Comparison of ENCODE assay signal across 2 cellular contexts in the genomic region with DNA sequence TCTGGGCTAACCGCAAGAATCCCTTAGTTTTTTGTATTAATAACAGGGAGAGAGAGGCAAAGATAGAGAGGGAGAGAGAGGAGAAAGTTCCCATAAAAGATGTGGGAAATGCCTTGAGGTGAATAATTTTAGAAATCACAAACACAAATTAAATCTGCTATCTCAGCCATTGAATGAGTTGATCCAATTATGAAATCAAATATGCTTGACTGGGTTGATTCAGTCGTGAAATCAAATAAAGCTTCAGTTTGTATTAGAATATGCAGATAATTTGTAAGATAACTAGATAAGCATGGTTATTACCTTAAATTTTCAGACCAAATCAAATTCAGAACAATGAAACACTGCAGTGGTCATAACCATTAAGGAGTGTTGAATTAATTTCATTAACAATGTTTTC.
TF ChIP-seq lines count a peak whose summit lies in the region.

No MANE protein-coding gene starts in this region.

TF ChIP-seq in GM23338, 12 proteins besides CTCF, POLR2A, EP300 and RAD21 (continues in another document):
- TF ChIP-seq, protein P1, sequence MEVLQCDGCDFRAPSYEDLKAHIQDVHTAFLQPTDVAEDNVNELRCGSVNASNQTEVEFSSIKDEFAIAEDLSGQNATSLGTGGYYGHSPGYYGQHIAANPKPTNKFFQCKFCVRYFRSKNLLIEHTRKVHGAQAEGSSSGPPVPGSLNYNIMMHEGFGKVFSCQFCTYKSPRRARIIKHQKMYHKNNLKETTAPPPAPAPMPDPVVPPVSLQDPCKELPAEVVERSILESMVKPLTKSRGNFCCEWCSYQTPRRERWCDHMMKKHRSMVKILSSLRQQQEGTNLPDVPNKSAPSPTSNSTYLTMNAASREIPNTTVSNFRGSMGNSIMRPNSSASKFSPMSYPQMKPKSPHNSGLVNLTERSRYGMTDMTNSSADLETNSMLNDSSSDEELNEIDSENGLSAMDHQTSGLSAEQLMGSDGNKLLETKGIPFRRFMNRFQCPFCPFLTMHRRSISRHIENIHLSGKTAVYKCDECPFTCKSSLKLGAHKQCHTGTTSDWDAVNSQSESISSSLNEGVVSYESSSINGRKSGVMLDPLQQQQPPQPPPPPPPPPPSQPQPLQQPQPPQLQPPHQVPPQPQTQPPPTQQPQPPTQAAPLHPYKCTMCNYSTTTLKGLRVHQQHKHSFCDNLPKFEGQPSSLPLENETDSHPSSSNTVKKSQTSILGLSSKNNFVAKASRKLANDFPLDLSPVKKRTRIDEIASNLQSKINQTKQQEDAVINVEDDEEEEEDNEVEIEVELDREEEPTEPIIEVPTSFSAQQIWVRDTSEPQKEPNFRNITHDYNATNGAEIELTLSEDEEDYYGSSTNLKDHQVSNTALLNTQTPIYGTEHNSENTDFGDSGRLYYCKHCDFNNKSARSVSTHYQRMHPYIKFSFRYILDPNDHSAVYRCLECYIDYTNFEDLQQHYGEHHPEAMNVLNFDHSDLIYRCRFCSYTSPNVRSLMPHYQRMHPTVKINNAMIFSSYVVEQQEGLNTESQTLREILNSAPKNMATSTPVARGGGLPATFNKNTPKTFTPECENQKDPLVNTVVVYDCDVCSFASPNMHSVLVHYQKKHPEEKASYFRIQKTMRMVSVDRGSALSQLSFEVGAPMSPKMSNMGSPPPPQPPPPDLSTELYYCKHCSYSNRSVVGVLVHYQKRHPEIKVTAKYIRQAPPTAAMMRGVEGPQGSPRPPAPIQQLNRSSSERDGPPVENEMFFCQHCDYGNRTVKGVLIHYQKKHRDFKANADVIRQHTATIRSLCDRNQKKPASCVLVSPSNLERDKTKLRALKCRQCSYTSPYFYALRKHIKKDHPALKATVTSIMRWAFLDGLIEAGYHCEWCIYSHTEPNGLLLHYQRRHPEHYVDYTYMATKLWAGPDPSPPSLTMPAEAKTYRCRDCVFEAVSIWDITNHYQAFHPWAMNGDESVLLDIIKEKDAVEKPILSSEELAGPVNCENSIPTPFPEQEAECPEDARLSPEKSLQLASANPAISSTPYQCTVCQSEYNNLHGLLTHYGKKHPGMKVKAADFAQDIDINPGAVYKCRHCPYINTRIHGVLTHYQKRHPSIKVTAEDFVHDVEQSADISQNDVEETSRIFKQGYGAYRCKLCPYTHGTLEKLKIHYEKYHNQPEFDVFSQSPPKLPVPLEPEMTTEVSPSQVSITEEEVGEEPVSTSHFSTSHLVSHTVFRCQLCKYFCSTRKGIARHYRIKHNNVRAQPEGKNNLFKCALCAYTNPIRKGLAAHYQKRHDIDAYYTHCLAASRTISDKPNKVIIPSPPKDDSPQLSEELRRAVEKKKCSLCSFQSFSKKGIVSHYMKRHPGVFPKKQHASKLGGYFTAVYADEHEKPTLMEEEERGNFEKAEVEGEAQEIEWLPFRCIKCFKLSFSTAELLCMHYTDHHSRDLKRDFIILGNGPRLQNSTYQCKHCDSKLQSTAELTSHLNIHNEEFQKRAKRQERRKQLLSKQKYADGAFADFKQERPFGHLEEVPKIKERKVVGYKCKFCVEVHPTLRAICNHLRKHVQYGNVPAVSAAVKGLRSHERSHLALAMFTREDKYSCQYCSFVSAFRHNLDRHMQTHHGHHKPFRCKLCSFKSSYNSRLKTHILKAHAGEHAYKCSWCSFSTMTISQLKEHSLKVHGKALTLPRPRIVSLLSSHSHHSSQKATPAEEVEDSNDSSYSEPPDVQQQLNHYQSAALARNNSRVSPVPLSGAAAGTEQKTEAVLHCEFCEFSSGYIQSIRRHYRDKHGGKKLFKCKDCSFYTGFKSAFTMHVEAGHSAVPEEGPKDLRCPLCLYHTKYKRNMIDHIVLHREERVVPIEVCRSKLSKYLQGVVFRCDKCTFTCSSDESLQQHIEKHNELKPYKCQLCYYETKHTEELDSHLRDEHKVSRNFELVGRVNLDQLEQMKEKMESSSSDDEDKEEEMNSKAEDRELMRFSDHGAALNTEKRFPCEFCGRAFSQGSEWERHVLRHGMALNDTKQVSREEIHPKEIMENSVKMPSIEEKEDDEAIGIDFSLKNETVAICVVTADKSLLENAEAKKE (CRISPR knock-in tag; IDR thresholded peaks at IDR 0.05) = no peak
- TF ChIP-seq JUNB (IDR thresholded peaks at IDR 0.05; ENCODE audit: unreplicated experiment) (no peak), EZH2phosphoT487 (IDR thresholded peaks at IDR 0.05; ENCODE audit: unreplicated experiment) (no peak), STAT1 (IDR thresholded peaks at IDR 0.05; ENCODE audit: unreplicated experiment) (no peak), EZH2 (IDR thresholded peaks at IDR 0.05; ENCODE audit: low read depth, unreplicated experiment) (no peak), CREB1 (CRISPR knock-in tag; IDR thresholded peaks at IDR 0.05; ENCODE audit: low read depth) (no peak), ZNF331 (CRISPR knock-in tag; IDR thresholded peaks at IDR 0.05; ENCODE audit: low read depth) (no peak), POLR2AphosphoS5 (IDR thresholded peaks at IDR 0.05; ENCODE audit: low read depth) (no peak)
- TF ChIP-seq, protein P2, sequence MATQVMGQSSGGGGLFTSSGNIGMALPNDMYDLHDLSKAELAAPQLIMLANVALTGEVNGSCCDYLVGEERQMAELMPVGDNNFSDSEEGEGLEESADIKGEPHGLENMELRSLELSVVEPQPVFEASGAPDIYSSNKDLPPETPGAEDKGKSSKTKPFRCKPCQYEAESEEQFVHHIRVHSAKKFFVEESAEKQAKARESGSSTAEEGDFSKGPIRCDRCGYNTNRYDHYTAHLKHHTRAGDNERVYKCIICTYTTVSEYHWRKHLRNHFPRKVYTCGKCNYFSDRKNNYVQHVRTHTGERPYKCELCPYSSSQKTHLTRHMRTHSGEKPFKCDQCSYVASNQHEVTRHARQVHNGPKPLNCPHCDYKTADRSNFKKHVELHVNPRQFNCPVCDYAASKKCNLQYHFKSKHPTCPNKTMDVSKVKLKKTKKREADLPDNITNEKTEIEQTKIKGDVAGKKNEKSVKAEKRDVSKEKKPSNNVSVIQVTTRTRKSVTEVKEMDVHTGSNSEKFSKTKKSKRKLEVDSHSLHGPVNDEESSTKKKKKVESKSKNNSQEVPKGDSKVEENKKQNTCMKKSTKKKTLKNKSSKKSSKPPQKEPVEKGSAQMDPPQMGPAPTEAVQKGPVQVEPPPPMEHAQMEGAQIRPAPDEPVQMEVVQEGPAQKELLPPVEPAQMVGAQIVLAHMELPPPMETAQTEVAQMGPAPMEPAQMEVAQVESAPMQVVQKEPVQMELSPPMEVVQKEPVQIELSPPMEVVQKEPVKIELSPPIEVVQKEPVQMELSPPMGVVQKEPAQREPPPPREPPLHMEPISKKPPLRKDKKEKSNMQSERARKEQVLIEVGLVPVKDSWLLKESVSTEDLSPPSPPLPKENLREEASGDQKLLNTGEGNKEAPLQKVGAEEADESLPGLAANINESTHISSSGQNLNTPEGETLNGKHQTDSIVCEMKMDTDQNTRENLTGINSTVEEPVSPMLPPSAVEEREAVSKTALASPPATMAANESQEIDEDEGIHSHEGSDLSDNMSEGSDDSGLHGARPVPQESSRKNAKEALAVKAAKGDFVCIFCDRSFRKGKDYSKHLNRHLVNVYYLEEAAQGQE (IDR thresholded peaks at IDR 0.05; ENCODE audit: unreplicated experiment) = no peak
- TF ChIP-seq, protein P3, sequence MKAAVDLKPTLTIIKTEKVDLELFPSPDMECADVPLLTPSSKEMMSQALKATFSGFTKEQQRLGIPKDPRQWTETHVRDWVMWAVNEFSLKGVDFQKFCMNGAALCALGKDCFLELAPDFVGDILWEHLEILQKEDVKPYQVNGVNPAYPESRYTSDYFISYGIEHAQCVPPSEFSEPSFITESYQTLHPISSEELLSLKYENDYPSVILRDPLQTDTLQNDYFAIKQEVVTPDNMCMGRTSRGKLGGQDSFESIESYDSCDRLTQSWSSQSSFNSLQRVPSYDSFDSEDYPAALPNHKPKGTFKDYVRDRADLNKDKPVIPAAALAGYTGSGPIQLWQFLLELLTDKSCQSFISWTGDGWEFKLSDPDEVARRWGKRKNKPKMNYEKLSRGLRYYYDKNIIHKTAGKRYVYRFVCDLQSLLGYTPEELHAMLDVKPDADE (IDR thresholded peaks at IDR 0.05) = no peak

TF ChIP-seq in SK-N-SH, 30 proteins besides CTCF, POLR2A, EP300 and RAD21 (continued from another document):
- TF ChIP-seq, protein P2 (IDR thresholded peaks at IDR 0.05; ENCODE audit: low read depth, low read length) = no peak
- TF ChIP-seq, protein P4, sequence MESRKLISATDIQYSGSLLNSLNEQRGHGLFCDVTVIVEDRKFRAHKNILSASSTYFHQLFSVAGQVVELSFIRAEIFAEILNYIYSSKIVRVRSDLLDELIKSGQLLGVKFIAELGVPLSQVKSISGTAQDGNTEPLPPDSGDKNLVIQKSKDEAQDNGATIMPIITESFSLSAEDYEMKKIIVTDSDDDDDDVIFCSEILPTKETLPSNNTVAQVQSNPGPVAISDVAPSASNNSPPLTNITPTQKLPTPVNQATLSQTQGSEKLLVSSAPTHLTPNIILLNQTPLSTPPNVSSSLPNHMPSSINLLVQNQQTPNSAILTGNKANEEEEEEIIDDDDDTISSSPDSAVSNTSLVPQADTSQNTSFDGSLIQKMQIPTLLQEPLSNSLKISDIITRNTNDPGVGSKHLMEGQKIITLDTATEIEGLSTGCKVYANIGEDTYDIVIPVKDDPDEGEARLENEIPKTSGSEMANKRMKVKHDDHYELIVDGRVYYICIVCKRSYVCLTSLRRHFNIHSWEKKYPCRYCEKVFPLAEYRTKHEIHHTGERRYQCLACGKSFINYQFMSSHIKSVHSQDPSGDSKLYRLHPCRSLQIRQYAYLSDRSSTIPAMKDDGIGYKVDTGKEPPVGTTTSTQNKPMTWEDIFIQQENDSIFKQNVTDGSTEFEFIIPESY (IDR thresholded peaks at IDR 0.05; ENCODE audit: borderline replicate concordance, low read depth) = no peak
- peak; percentile 52; the same call in 1 of the 2 replicates for TF ChIP-seq GATA2 (CRISPR knock-in tag; IDR thresholded peaks at IDR 0.05)
- TF ChIP-seq FOXJ3 (CRISPR knock-in tag; IDR thresholded peaks at IDR 0.05) = no peak
- no peak for TF ChIP-seq EZH2phosphoT487 (IDR thresholded peaks at IDR 0.05; ENCODE audit: borderline replicate concordance, low read depth)
- peak; percentile 84 for TF ChIP-seq RCOR1 (IDR thresholded peaks at IDR 0.05; ENCODE audit: low read length)
- no peak for TF ChIP-seq RFX5 (IDR thresholded peaks at IDR 0.05; ENCODE audit: low read length)
- TF ChIP-seq, protein P5, sequence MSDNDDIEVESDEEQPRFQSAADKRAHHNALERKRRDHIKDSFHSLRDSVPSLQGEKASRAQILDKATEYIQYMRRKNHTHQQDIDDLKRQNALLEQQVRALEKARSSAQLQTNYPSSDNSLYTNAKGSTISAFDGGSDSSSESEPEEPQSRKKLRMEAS (IDR thresholded peaks at IDR 0.05; ENCODE audit: low read depth) = no peak
- no peak for TF ChIP-seq RXRA (IDR thresholded peaks at IDR 0.05; ENCODE audit: borderline replicate concordance, low read depth)
- TF ChIP-seq TCF12 (IDR thresholded peaks at IDR 0.05) = peak; percentile 8; the same call in 1 of the 2 replicates
- TF ChIP-seq MEF2A (IDR thresholded peaks at IDR 0.05; ENCODE audit: borderline replicate concordance, low read depth) = no peak
- TF ChIP-seq SMC3 (IDR thresholded peaks at IDR 0.05; ENCODE audit: low read depth, low read length) = no peak
- TF ChIP-seq ELF1 (IDR thresholded peaks at IDR 0.05) = no peak
- TF ChIP-seq JUND (IDR thresholded peaks at IDR 0.05) = no peak
- no peak for TF ChIP-seq CHD2 (IDR thresholded peaks at IDR 0.05; ENCODE audit: low read length, partially characterized antibody)
- no peak for TF ChIP-seq POLR2AphosphoS5 (IDR thresholded peaks at IDR 0.05; ENCODE audit: low read depth, low read length)
- no peak for TF ChIP-seq NRF1 (IDR thresholded peaks at IDR 0.05; ENCODE audit: low read depth, low read length)
- TF ChIP-seq, protein P6, sequence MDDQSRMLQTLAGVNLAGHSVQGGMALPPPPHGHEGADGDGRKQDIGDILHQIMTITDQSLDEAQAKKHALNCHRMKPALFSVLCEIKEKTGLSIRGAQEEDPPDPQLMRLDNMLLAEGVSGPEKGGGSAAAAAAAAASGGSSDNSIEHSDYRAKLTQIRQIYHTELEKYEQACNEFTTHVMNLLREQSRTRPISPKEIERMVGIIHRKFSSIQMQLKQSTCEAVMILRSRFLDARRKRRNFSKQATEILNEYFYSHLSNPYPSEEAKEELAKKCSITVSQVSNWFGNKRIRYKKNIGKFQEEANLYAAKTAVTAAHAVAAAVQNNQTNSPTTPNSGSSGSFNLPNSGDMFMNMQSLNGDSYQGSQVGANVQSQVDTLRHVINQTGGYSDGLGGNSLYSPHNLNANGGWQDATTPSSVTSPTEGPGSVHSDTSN (IDR thresholded peaks at IDR 0.05) = no peak
- TF ChIP-seq TAF1 (IDR thresholded peaks at IDR 0.05; ENCODE audit: borderline replicate concordance, low read depth, low read length) = no peak
- no peak for TF ChIP-seq FOSL2 (IDR thresholded peaks at IDR 0.05; ENCODE audit: borderline replicate concordance, low read depth)
- no peak for TF ChIP-seq YY1 (IDR thresholded peaks at IDR 0.05; ENCODE audit: low read depth)
